Comparison of ENCODE assay signal across 10 cellular contexts in genomic region chr14:49623941-49624806, GRCh38. TPM values are rescaled to one million over a fixed set of nuclear protein-coding genes. Genes with fewer than 3 reads are reported as not detected.
A peak's percentile ranks its signal among the peaks of the same experiment; 100 is the strongest.
DNase-seq lines count a peak whose midpoint lies in the region; ATAC-seq, FAIRE-seq and TF ChIP-seq lines count a peak whose summit lies in the region.
"Had no signal": no experiment of that assay in that cellular context is flagged by ENCODE, and none has a peak within 500 bp of the region (broad histone marks: within the 10 kb centered on the region; RNA-seq: fewer than 3 reads in every experiment).

No MANE protein-coding gene starts in this region.

- peak overlapping the region in 2 of 4 donors; percentile 13 to 93 for H3K4me3 ChIP-seq in Peyer's patch

- peaks cover 0 to 41% (median 14%) of the 10 kb centered on the region in 4 donors for H3K4me1 ChIP-seq in Peyer's patch

- H3K27ac ChIP-seq in Peyer's patch = peak overlapping the region in 3 of 4 donors; percentile 8 to 43 (median 36)

- no peak for TF ChIP-seq CTCF in Peyer's patch (IDR thresholded peaks at IDR 0.05)

- peak; percentile 7 for ATAC-seq in stimulated activated effector memory CD8-positive, alpha-beta T cell treated with anti-CD3 and anti-CD28 coated beads, Interleukin-12 subunit alpha, Interleukin-12 subunit beta, amount 100 ng/mL, for 72 hours
- ATAC-seq in HG02981 (IDR thresholded peaks at IDR 0.05; ENCODE audit: unreplicated experiment) = no peak

- H3K27me3 ChIP-seq in Peyer's patch = no peaks in the 10 kb centered on the region

- POLR2A ChIA-PET in activated CD4-positive, alpha-beta T cell treated with anti-CD3 and anti-CD28 coated beads, Interleukin-2, amount 10 ng/mL, durations not matched to agents 7 days and 5 days (lab: Charles Lee) = interaction anchor here (0.6 kb wide), 1 partner anchor 10 kb away, joined by 3 read pairs; no protein-coding TSS in a partner anchor

- no peaks in the 10 kb centered on the region for H3K27me3 Mint-ChIP-seq in activated CD4-positive, alpha-beta T cell treated with anti-CD3 and anti-CD28 coated beads, Interleukin-2, amount 10 ng/mL, durations not matched to agents 7 days and 5 days

- H3K4me3 Mint-ChIP-seq in activated CD4-positive, alpha-beta T cell treated with anti-CD3 and anti-CD28 coated beads, Interleukin-2, amount 10 ng/mL, durations not matched to agents 7 days and 5 days = peak overlapping the region; percentile 97
- H3K4me3 Mint-ChIP-seq in stimulated activated effector memory CD8-positive, alpha-beta T cell treated with anti-CD3 and anti-CD28 coated beads, Interleukin-12 subunit alpha, Interleukin-12 subunit beta, amount 100 ng/mL, for 72 hours = peak overlapping the region; percentile 93

- peaks cover 42% of the 10 kb centered on the region for H3K4me1 Mint-ChIP-seq in activated CD4-positive, alpha-beta T cell treated with anti-CD3 and anti-CD28 coated beads, Interleukin-2, amount 10 ng/mL, durations not matched to agents 7 days and 5 days
- H3K4me1 Mint-ChIP-seq in stimulated activated effector memory CD8-positive, alpha-beta T cell treated with anti-CD3 and anti-CD28 coated beads, Interleukin-12 subunit alpha, Interleukin-12 subunit beta, amount 100 ng/mL, for 72 hours = peaks cover 16% of the 10 kb centered on the region

- H3K9me3 Mint-ChIP-seq in activated CD4-positive, alpha-beta T cell treated with anti-CD3 and anti-CD28 coated beads, Interleukin-2, amount 10 ng/mL, durations not matched to agents 7 days and 5 days = no peaks in the 10 kb centered on the region
- no peaks in the 10 kb centered on the region for H3K9me3 Mint-ChIP-seq in stimulated activated effector memory CD8-positive, alpha-beta T cell treated with anti-CD3 and anti-CD28 coated beads, Interleukin-12 subunit alpha, Interleukin-12 subunit beta, amount 100 ng/mL, for 72 hours

- CTCF ChIA-PET in activated CD4-positive, alpha-beta T cell treated with anti-CD3 and anti-CD28 coated beads, Interleukin-2, amount 10 ng/mL, durations not matched to agents 7 days and 5 days (lab: Charles Lee) = interaction anchor here (1.3 to 6.8 kb wide), 3 partner anchors 10 to 238 kb away, joined by 4 to 67 read pairs (median 5); partner anchors contain the start of genes DNAAF2 and NEMF

- H3K27ac Mint-ChIP-seq in activated CD4-positive, alpha-beta T cell treated with anti-CD3 and anti-CD28 coated beads, Interleukin-2, amount 10 ng/mL, durations not matched to agents 7 days and 5 days = peak overlapping the region; percentile 20
- peak overlapping the region; percentile 79 for H3K27ac Mint-ChIP-seq in stimulated activated effector memory CD8-positive, alpha-beta T cell treated with anti-CD3 and anti-CD28 coated beads, Interleukin-12 subunit alpha, Interleukin-12 subunit beta, amount 100 ng/mL, for 72 hours

- H3K36me3 ChIP-seq in Peyer's patch = peaks cover 0 to 10% (median 0%) of the 10 kb centered on the region in 3 donors

- no peak for FAIRE-seq in HTR-8/SVneo (lab: Jason Lieb, UNC)
- FAIRE-seq: endometrium had no signal

- H3K9me3 ChIP-seq in Peyer's patch = no peaks in the 10 kb centered on the region

- no peak for DNase-seq in activated CD4-positive, alpha-beta T cell treated with anti-CD3 and anti-CD28 coated beads, Interleukin-2, amount 10 ng/mL, durations not matched to agents 7 days and 5 days
- no peak for DNase-seq in activated CD4-positive, alpha-beta T cell treated with anti-CD3 and anti-CD28 coated beads, Interleukin-2, amount 50 U/mL, for 48 hours
- DNase-seq in Peyer's patch = no peak
- peak; percentile 38 for DNase-seq in effector CD4-positive, alpha-beta T cell
- DNase-seq in stimulated activated effector memory CD8-positive, alpha-beta T cell treated with anti-CD3 and anti-CD28 coated beads, Interleukin-12 subunit alpha, Interleukin-12 subunit beta, amount 100 ng/mL, for 72 hours (ENCODE audit: low spot score in 2 of 2) = peak in 1 of 2 donors; percentile 53
- DNase-seq in HTR-8/SVneo (ENCODE audit: insufficient read length, low spot score) = no peak
- no peak for DNase-seq in NCI-H1694 (lab: John Stamatoyannopoulos, UW)
- DNase-seq: NCI-H524 treated with DMSO at 0.1 percent for 48 hours had no signal

- no peak for TF ChIP-seq POLR2A in Peyer's patch (IDR thresholded peaks at IDR 0.05)

- peaks cover 50% of the 10 kb centered on the region for H3K36me3 Mint-ChIP-seq in activated CD4-positive, alpha-beta T cell treated with anti-CD3 and anti-CD28 coated beads, Interleukin-2, amount 10 ng/mL, durations not matched to agents 7 days and 5 days (ENCODE audit: low read depth)
- H3K36me3 Mint-ChIP-seq in stimulated activated effector memory CD8-positive, alpha-beta T cell treated with anti-CD3 and anti-CD28 coated beads, Interleukin-12 subunit alpha, Interleukin-12 subunit beta, amount 100 ng/mL, for 72 hours = peaks cover 98% of the 10 kb centered on the region

RNA-seq across cellular contexts. Expression of gene MGAT2, which starts 3.6 kb away (rescaled TPM):
- 10 to 100 TPM; 53.1 to 57.3 TPM for total RNA-seq in activated CD4-positive, alpha-beta T cell treated with anti-CD3 and anti-CD28 coated beads, Interleukin-2, amount 10 ng/mL, durations not matched to agents 7 days and 5 days
- total RNA-seq in Peyer's patch = 10 to 100 TPM; 12.4 to 76.4 (median 39.6) TPM

RNA-seq across cellular contexts. Expression of gene RPL36AL, which starts 3.7 kb away (rescaled TPM):
- 100 to 1,000 TPM; 249 to 262 TPM for total RNA-seq in activated CD4-positive, alpha-beta T cell treated with anti-CD3 and anti-CD28 coated beads, Interleukin-2, amount 10 ng/mL, durations not matched to agents 7 days and 5 days
- 100 to 1,000 TPM; 117 to 225 (median 169) TPM for total RNA-seq in Peyer's patch

RNA-seq across cellular contexts. Expression of gene DNAAF2, which starts 10.9 kb away (rescaled TPM):
- 1 to 10 TPM; 5.1 to 5.2 TPM for total RNA-seq in activated CD4-positive, alpha-beta T cell treated with anti-CD3 and anti-CD28 coated beads, Interleukin-2, amount 10 ng/mL, durations not matched to agents 7 days and 5 days
- total RNA-seq in Peyer's patch = 10 to 100 TPM; 10.7 to 17.4 (median 16.3) TPM

RNA-seq across cellular contexts. Expression of gene LRR1, which starts 25.4 kb away (rescaled TPM):
- total RNA-seq in activated CD4-positive, alpha-beta T cell treated with anti-CD3 and anti-CD28 coated beads, Interleukin-2, amount 10 ng/mL, durations not matched to agents 7 days and 5 days = 10 to 100 TPM; 45.5 to 53.2 TPM
- total RNA-seq in Peyer's patch = 10 to 100 TPM; 16.3 to 20.7 (median 18.3) TPM

RNA-seq across cellular contexts. Expression of gene RPS29, which starts 38.0 kb away (rescaled TPM):
- 1,000 to 10,000 TPM in 1 of 2 experiments, 100 to 1,000 TPM in 1; 860 to 1,679 TPM for total RNA-seq in activated CD4-positive, alpha-beta T cell treated with anti-CD3 and anti-CD28 coated beads, Interleukin-2, amount 10 ng/mL, durations not matched to agents 7 days and 5 days
- total RNA-seq in Peyer's patch = 1,000 to 10,000 TPM; 1,474 to 8,142 (median 3,050) TPM
